Comparison of ENCODE assay signal across 21 cellular contexts in the genomic region with DNA sequence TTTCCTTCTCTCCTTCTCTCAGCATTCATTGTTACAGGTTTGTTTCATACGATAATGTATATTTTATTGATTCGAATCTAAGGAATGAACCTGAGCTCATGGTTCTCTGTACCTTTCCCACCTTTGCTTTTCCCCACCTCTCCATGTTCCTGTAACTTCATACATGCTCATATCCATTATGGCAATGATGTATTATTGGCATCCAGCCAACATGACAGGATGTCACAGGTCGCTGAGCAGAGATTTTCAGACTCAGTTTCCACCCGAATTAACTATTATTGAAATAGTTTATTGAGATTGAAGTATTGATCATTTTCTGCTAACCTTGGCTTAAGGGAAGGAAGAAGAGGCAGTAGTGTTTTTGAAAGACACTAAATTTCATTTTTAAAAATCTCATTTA.
DNase-seq lines count a peak whose midpoint lies in the region; ATAC-seq, FAIRE-seq and TF ChIP-seq lines count a peak whose summit lies in the region.
"Had no signal": no experiment of that assay in that cellular context is flagged by ENCODE, and none has a peak within 500 bp of the region (broad histone marks: within the 10 kb centered on the region; RNA-seq: fewer than 3 reads in every experiment).

No MANE protein-coding gene starts in this region.

- POLR2A ChIA-PET in A549 (lab: Yijun Ruan, JAX) (no interaction called here), GM12878 (lab: Charles Lee) (no interaction called here)

- SMC1A ChIA-PET in GM12878 (lab: Charles Lee; ENCODE audit: uncharacterized antibody, unreplicated experiment): no interaction called here

- H3K4me1 Mint-ChIP-seq in progenitor cell of endocrine pancreas (ENCODE audit: low read depth): peaks cover 24% of the 10 kb centered on the region
- no peaks in the 10 kb centered on the region for H3K4me1 Mint-ChIP-seq in activated CD4-positive, alpha-beta T cell treated with anti-CD3 and anti-CD28 coated beads, Interleukin-2, amount 10 ng/mL, durations not matched to agents 24 days and 14 days
- H3K4me1 Mint-ChIP-seq: B cell had no signal

- no peak overlapping the region for H3K4me3 Mint-ChIP-seq in progenitor cell of endocrine pancreas (ENCODE audit: low read depth)
- H3K4me3 Mint-ChIP-seq in activated CD4-positive, alpha-beta T cell treated with anti-CD3 and anti-CD28 coated beads, Interleukin-2, amount 10 ng/mL, durations not matched to agents 24 days and 14 days: no peak overlapping the region
- H3K4me3 Mint-ChIP-seq: B cell; CD4-positive, alpha-beta T cell; CD8-positive, alpha-beta T cell had no signal

- no peak for ATAC-seq in A549
- no peak for ATAC-seq in GM12878
- ATAC-seq in HG03520 (IDR thresholded peaks at IDR 0.05; ENCODE audit: unreplicated experiment): no peak
- ATAC-seq in HG03108 (IDR thresholded peaks at IDR 0.05; ENCODE audit: unreplicated experiment): no peak
- ATAC-seq: CD8-positive, alpha-beta T cell had no signal

- no peaks in the 10 kb centered on the region for H4K20me1 ChIP-seq in GM12878 (ENCODE audit: control insufficient read depth, insufficient read depth)
- H4K20me1 ChIP-seq: BLaER1 treated with 17β-estradiol and CSF1 and Interleukin-3, amounts not matched to agents 10 nM and 100 nM had no signal

- FAIRE-seq in A549 (lab: Jason Lieb, UNC) (peak; percentile 36), GM12878 (lab: Jason Lieb, UNC) (peak; percentile 7)
- FAIRE-seq: A204.1, D721Med, GM18507 had no signal

- no peaks in the 10 kb centered on the region for H3K36me3 ChIP-seq in GM12878 (ENCODE audit: control insufficient read depth in 2 of 2, insufficient read depth in 2 of 2, low read length in 1 of 2)

- TF ChIP-seq CTCF in A549 (IDR thresholded peaks at IDR 0.05) (no peak), GM12878 (IDR thresholded peaks at IDR 0.05 in 2 of 3, conservative IDR thresholded peaks at IDR 0.05 in 1 of 3; ENCODE audit: control insufficient read depth in 2 of 3, extremely low read depth in 1 of 3, insufficient read depth in 1 of 3, low read depth in 3 of 3, low read length in 3 of 3) (no peak), progenitor cell of endocrine pancreas (IDR thresholded peaks at IDR 0.05; ENCODE audit: unreplicated experiment) (no peak)

- H3K27me3 ChIP-seq in GM12878 (replicated peaks in 1 of 2; ENCODE audit: control insufficient read depth in 2 of 2, insufficient read depth in 2 of 2, low read length in 1 of 2): no peaks in the 10 kb centered on the region
- H3K27me3 ChIP-seq: BLaER1 treated with 17β-estradiol and CSF1 and Interleukin-3, amounts not matched to agents 10 nM and 100 nM had no signal

- TF ChIP-seq RAD21 in A549 (conservative IDR thresholded peaks at IDR 0.05 in 1 of 2, IDR thresholded peaks at IDR 0.05 in 1 of 2): no peak
- no peak for TF ChIP-seq RAD21 in Ishikawa (IDR thresholded peaks at IDR 0.05; ENCODE audit: low read depth)
- TF ChIP-seq RAD21 in GM12878 (IDR thresholded peaks at IDR 0.05; ENCODE audit: insufficient read depth, low read depth, low read length): no peak

- TF ChIP-seq EP300 in A549 (IDR thresholded peaks at IDR 0.05) (no peak), Ishikawa (IDR thresholded peaks at IDR 0.05; ENCODE audit: borderline replicate concordance) (no peak), GM12878 (IDR thresholded peaks at IDR 0.05; ENCODE audit: borderline replicate concordance in 1 of 2, control insufficient read depth in 1 of 2, low read depth in 2 of 2, low read length in 2 of 2) (no peak)

- 84% methylated on average over 4 of the region's 4 CpGs for WGBS in A549 (ENCODE audit: missing lambda C conversion rate)
- 79% methylated on average over 4 of the region's 4 CpGs for WGBS in GM12878 (ENCODE audit: insufficient coverage, insufficient replicate concordance, low lambda C conversion rate, missing lambda C conversion rate)

- in situ Hi-C loops in GM12878 (cut with MboI): no loop called here

- H3K27ac ChIP-seq in A549 (no peak overlapping the region), GM12878 (ENCODE audit: control insufficient read depth, insufficient read depth) (no peak overlapping the region)
- H3K27ac ChIP-seq: BLaER1 treated with 17β-estradiol and CSF1 and Interleukin-3, amounts not matched to agents 10 nM and 100 nM; C4-2B had no signal

- RAD21 ChIA-PET in GM12878 (lab: Charles Lee; ENCODE audit: unreplicated experiment): no interaction called here

- H3K9me3 Mint-ChIP-seq in progenitor cell of endocrine pancreas (ENCODE audit: low read depth): no peaks in the 10 kb centered on the region
- no peaks in the 10 kb centered on the region for H3K9me3 Mint-ChIP-seq in activated CD4-positive, alpha-beta T cell treated with anti-CD3 and anti-CD28 coated beads, Interleukin-2, amount 10 ng/mL, durations not matched to agents 24 days and 14 days
- H3K9me3 Mint-ChIP-seq: CD4-positive, alpha-beta T cell; CD8-positive, alpha-beta T cell had no signal

- H3K27me3 Mint-ChIP-seq in progenitor cell of endocrine pancreas: no peaks in the 10 kb centered on the region
- no peaks in the 10 kb centered on the region for H3K27me3 Mint-ChIP-seq in activated CD4-positive, alpha-beta T cell treated with anti-CD3 and anti-CD28 coated beads, Interleukin-2, amount 10 ng/mL, durations not matched to agents 24 days and 14 days
- H3K27me3 Mint-ChIP-seq: B cell; CD4-positive, alpha-beta T cell had no signal

- H3K36me3 Mint-ChIP-seq in progenitor cell of endocrine pancreas (ENCODE audit: insufficient read depth): peaks cover 2% of the 10 kb centered on the region
- peaks cover 4% of the 10 kb centered on the region for H3K36me3 Mint-ChIP-seq in activated CD4-positive, alpha-beta T cell treated with anti-CD3 and anti-CD28 coated beads, Interleukin-2, amount 10 ng/mL, durations not matched to agents 24 days and 14 days (ENCODE audit: low read depth)

- H3K4me3 ChIP-seq in A549 (no peak overlapping the region), GM12878 (no peak overlapping the region)
- H3K4me3 ChIP-seq: BLaER1 treated with 17β-estradiol and CSF1 and Interleukin-3, amounts not matched to agents 10 nM and 100 nM had no signal

- no peak overlapping the region for H3K4me2 ChIP-seq in A549
- H3K4me2 ChIP-seq in GM12878 (ENCODE audit: control insufficient read depth, insufficient read depth): no peak overlapping the region
- H3K4me2 ChIP-seq: BLaER1 treated with 17β-estradiol and CSF1 and Interleukin-3, amounts not matched to agents 10 nM and 100 nM had no signal

- H2AFZ ChIP-seq in GM12878 (ENCODE audit: control insufficient read depth, low read depth, low read length): no peak overlapping the region

- CTCF ChIA-PET in A549 (lab: Yijun Ruan, JAX): no interaction called here
- CTCF ChIA-PET in GM12878 (lab: Yijun Ruan, JAX): no interaction called here

- H3K27ac Mint-ChIP-seq in progenitor cell of endocrine pancreas: peak overlapping the region; percentile 15
- H3K27ac Mint-ChIP-seq in activated CD4-positive, alpha-beta T cell treated with anti-CD3 and anti-CD28 coated beads, Interleukin-2, amount 10 ng/mL, durations not matched to agents 24 days and 14 days: no peak overlapping the region
- H3K27ac Mint-ChIP-seq: B cell; CD4-positive, alpha-beta T cell; CD8-positive, alpha-beta T cell had no signal

- no peaks in the 10 kb centered on the region for H3K9me3 ChIP-seq in A549
- no peaks in the 10 kb centered on the region for H3K9me3 ChIP-seq in GM12878 (replicated peaks; ENCODE audit: control insufficient read depth, insufficient read depth, low read length)
- H3K9me3 ChIP-seq: BLaER1 treated with 17β-estradiol and CSF1 and Interleukin-3, amounts not matched to agents 10 nM and 100 nM; Caco-2 had no signal

- DNase-seq in A549 (ENCODE audit: low read depth in 1 of 2, low spot score in 1 of 2): no peak
- no peak for DNase-seq in GM12878 (ENCODE audit: low read depth, low spot score)
- no peak for DNase-seq in progenitor cell of endocrine pancreas (ENCODE audit: low spot score, unreplicated experiment)
- DNase-seq in activated CD4-positive, alpha-beta T cell treated with anti-CD3 and anti-CD28 coated beads, Interleukin-2, amount 10 ng/mL, durations not matched to agents 24 days and 14 days: no peak
- DNase-seq: 8988T; AML-193; Caco-2; Calu3; CD4-positive, alpha-beta T cell; CD8-positive, alpha-beta T cell; DMS79 treated with DMSO at 0.1 percent for 48 hours; GF-D8 had no signal

- intact Hi-C loops in GM12878 (cut with micrococcal nuclease; ENCODE audit: unreplicated experiment): loop anchor here (10.0 kb wide), 1 partner anchor 227 kb away; no protein-coding TSS in a partner anchor
- intact Hi-C loops in activated CD4-positive, alpha-beta T cell treated with anti-CD3 and anti-CD28 coated beads, Interleukin-2, amount 10 ng/mL, durations not matched to agents 24 days and 14 days (cut with micrococcal nuclease): no loop called here

- TF ChIP-seq POLR2A in A549 (IDR thresholded peaks at IDR 0.05; ENCODE audit: low read length): no peak
- no peak for TF ChIP-seq POLR2A in GM12878 (IDR thresholded peaks at IDR 0.05; ENCODE audit: low read depth, low read length)

- H3K4me1 ChIP-seq in A549: no peaks in the 10 kb centered on the region
- no peaks in the 10 kb centered on the region for H3K4me1 ChIP-seq in GM12878 (ENCODE audit: control insufficient read depth, insufficient read depth, low read length)
- H3K4me1 ChIP-seq: BLaER1 treated with 17β-estradiol and CSF1 and Interleukin-3, amounts not matched to agents 10 nM and 100 nM; Caco-2 had no signal

- BruUV-seq in GM12878 (replicated peaks; lab: Mats Ljungman, UMichigan): no TSS peak

- H3K79me2 ChIP-seq in GM12878 (ENCODE audit: control insufficient read depth, insufficient read depth, low read length): no peaks in the 10 kb centered on the region

- H3K9ac ChIP-seq in GM12878 (ENCODE audit: control insufficient read depth, insufficient read depth, low read length): no peak overlapping the region
- H3K9ac ChIP-seq: BLaER1 treated with 17β-estradiol and CSF1 and Interleukin-3, amounts not matched to agents 10 nM and 100 nM had no signal

TF ChIP-seq in A549, 52 proteins besides CTCF, POLR2A, EP300 and RAD21 (continues in another document):
- no peak for TF ChIP-seq CBX2 (IDR thresholded peaks at IDR 0.05; ENCODE audit: borderline replicate concordance, low read depth)
- TF ChIP-seq CEBPB (IDR thresholded peaks at IDR 0.05): no peak
- TF ChIP-seq RCOR1 (IDR thresholded peaks at IDR 0.05; ENCODE audit: low read depth, low read length): no peak
- TF ChIP-seq RARB (CRISPR knock-in tag; IDR thresholded peaks at IDR 0.05): no peak

TF ChIP-seq in Ishikawa, 13 proteins besides CTCF, POLR2A, EP300 and RAD21:
- TF ChIP-seq NFIC (IDR thresholded peaks at IDR 0.05): peak; percentile 9; the same call in 1 of the 2 replicates
- no peak for TF ChIP-seq CEBPB (IDR thresholded peaks at IDR 0.05)
- TF ChIP-seq TAF1 (IDR thresholded peaks at IDR 0.05; ENCODE audit: low read depth): no peak

TF ChIP-seq in GM12878, 131 proteins besides CTCF, POLR2A, EP300 and RAD21 (continues in another document):
- TF ChIP-seq NFXL1 (IDR thresholded peaks at IDR 0.05; ENCODE audit: borderline replicate concordance): no peak
